13 cellular contexts compared by ENCODE assay signal in the genomic region with DNA sequence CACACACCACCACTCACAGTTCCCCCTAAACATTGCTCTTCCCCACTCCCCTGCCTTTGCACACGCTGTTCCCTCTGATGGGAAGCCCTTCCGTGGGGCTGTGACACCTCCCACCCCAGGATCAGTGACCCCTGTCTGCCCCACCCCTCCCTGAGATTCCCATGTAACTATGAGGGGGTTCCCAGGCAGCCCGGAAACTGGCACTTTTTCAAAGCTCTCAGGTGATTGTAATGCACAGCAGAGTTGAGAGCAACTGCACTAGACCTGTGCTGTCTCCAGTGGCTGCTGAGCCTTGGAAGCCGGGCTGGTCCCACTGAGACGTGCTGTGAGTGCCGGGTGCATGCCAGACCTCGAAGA. TPM values are rescaled to one million over a fixed set of nuclear protein-coding genes. Genes with fewer than 3 reads are reported as not detected.
DNase-seq lines count a peak whose midpoint lies in the region; ATAC-seq, FAIRE-seq and TF ChIP-seq lines count a peak whose summit lies in the region.
"Had no signal": no experiment of that assay in that cellular context is flagged by ENCODE, and none has a peak within 500 bp of the region (broad histone marks: within the 10 kb centered on the region; RNA-seq: fewer than 3 reads in every experiment).

No MANE protein-coding gene starts in this region.

- POLR2A ChIA-PET in RWPE1 (lab: Yijun Ruan, JAX; ENCODE audit: low non-redundant PET), result no interaction called here

- peak overlapping the region; percentile 41 for H3K27ac ChIP-seq in RWPE1
- H3K27ac ChIP-seq: esophagus squamous epithelium, KMS-11, parathyroid adenoma had no signal

- intact Hi-C loops in Right ventricle myocardium inferior (cut with DNase I) (no loop called here), Right ventricle myocardium superior (cut with DNase I) (no loop called here)

- FAIRE-seq in urothelium cell line (lab: Jason Lieb, UNC), result no peak

- peak; percentile 68 for DNase-seq in Right ventricle myocardium inferior (ENCODE audit: missing footprints)
- no peak for DNase-seq in Right ventricle myocardium superior
- DNase-seq in RWPE1 (ENCODE audit: low spot score), result peak; percentile 75
- DNase-seq in kidney tubule cell (ENCODE audit: low spot score), result peak; percentile 91
- peak; percentile 74 for DNase-seq in urothelium cell line (ENCODE audit: low spot score)
- DNase-seq in DMS114 treated with DMSO at 0.1 percent for 48 hours (lab: John Stamatoyannopoulos, UW; ENCODE audit: unreplicated experiment), result no peak
- DNase-seq: esophagus squamous epithelium had no signal

- ATAC-seq in Right ventricle myocardium inferior, result no peak
- no peak for ATAC-seq in Right ventricle myocardium superior (ENCODE audit: poor library complexity)
- ATAC-seq in GM18502 (IDR thresholded peaks at IDR 0.05; ENCODE audit: poor library complexity, unreplicated experiment), result no peak
- ATAC-seq in HG02840 (IDR thresholded peaks at IDR 0.05; ENCODE audit: low FRiP score, unreplicated experiment), result no peak

- CTCF ChIA-PET in RWPE1 (lab: Yijun Ruan, JAX), result no interaction called here

- TF ChIP-seq CTCF in RWPE1 (conservative IDR thresholded peaks at IDR 0.05; ENCODE audit: low read depth), result no peak

RNA-seq across cellular contexts. Expression of a gene that starts 29.8 kb away (rescaled TPM):
- total RNA-seq in Right ventricle myocardium inferior (not detected), Right ventricle myocardium superior (not detected)
- total RNA-seq: activated CD8-positive, alpha-beta memory T cell treated with anti-CD3 and anti-CD28 coated beads for 36 hours; CD4-positive, alpha-beta T cell had no signal

RNA-seq across cellular contexts. Expression of a gene that starts 52.3 kb away (rescaled TPM):
- 3.2 TPM for total RNA-seq in Right ventricle myocardium inferior
- 2.7 TPM for total RNA-seq in Right ventricle myocardium superior

Comparison
In these comparisons a context has a peak if more than half of its experiments do, and no peak if none do; other contexts are left out.
1. DNase-seq: peak in Right ventricle myocardium inferior (single experiment), RWPE1 (single experiment), kidney tubule cell (single experiment) and urothelium cell line (single experiment); none in Right ventricle myocardium superior (single experiment) and DMS114 treated with DMSO at 0.1 percent for 48 hours (single experiment).